7 cellular contexts compared by ENCODE assay signal in the genomic region with DNA sequence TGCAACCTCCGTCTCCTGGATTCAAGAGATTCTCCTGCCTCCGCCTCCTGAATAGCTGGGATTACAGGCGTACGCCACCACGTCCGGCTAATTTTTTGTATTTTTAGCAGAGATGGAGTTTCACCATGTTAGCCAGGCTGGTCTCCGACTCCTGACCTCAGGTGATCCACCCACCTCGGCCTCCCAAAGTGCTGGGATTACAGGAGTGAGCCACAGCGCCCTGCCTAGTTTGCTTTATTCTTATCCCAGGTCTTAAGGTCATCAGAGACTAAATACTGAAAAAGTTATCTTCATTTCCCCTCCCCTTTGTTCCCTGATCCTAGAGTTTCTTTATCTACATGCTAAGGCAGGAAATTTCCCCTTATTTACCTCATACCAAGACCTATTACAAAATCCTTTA. TPM values are rescaled to one million over a fixed set of nuclear protein-coding genes. Genes with fewer than 3 reads are reported as not detected.
"Had no signal": no experiment of that assay in that cellular context is flagged by ENCODE, and none has a peak within 500 bp of the region (broad histone marks: within the 10 kb centered on the region; RNA-seq: fewer than 3 reads in every experiment).

No MANE protein-coding gene starts in this region.

RNA-seq across cellular contexts. Expression of a gene that starts 6.0 kb away (rescaled TPM):
- total RNA-seq: GM23248, GM23338, H1, H4, H7, H9, HFFc6 had no signal

RNA-seq across cellular contexts. Expression of a gene that starts 10.4 kb away (rescaled TPM):
- total RNA-seq: GM23248, GM23338, H1, H4, H7, H9 had no signal

RNA-seq across cellular contexts. Expression of a gene that starts 33.0 kb away (rescaled TPM):
- total RNA-seq: GM23248, GM23338, H1, H4, H7, H9 had no signal

RNA-seq across cellular contexts. Expression of a gene that starts 36.8 kb away (rescaled TPM):
- total RNA-seq: GM23248, GM23338, H1, H4, H7, H9 had no signal

RNA-seq across cellular contexts. Expression of a gene that starts 48.3 kb away (rescaled TPM):
- total RNA-seq: GM23338, H1, H7, H9 had no signal
